Comparison of ENCODE assay signal across 1 cellular context in genomic region chr11:22792497-22792896, GRCh38.
TF ChIP-seq lines count a peak whose summit lies in the region.

No MANE protein-coding gene starts in this region.

TF ChIP-seq in HepG2, 621 proteins besides CTCF, POLR2A, EP300 and RAD21 (continued from another document):
- 0 out of 2 replicates have a peak, but pooled peaks have one; percentile 22 for TF ChIP-seq ZGPAT (CRISPR knock-in tag; IDR thresholded peaks at IDR 0.05)
- 0 out of 2 replicates have a peak, but pooled peaks have one; percentile 19 for TF ChIP-seq KDM1A (CRISPR knock-in tag; IDR thresholded peaks at IDR 0.05)
- TF ChIP-seq POGZ (CRISPR knock-in tag; IDR thresholded peaks at IDR 0.05): peak; percentile 21; the same call in 1 of the 2 replicates
- TF ChIP-seq GATAD2A (CRISPR knock-in tag; IDR thresholded peaks at IDR 0.05): peak; percentile 50; the same call in 1 of the 2 replicates
- TF ChIP-seq THAP9 (CRISPR knock-in tag; IDR thresholded peaks at IDR 0.05; ENCODE audit: borderline replicate concordance): no peak
- TF ChIP-seq TBX2 (CRISPR knock-in tag; IDR thresholded peaks at IDR 0.05; ENCODE audit: borderline replicate concordance): peak; percentile 34; the same call in 1 of the 2 replicates
- no peak for TF ChIP-seq ZC3H13 (CRISPR knock-in tag; IDR thresholded peaks at IDR 0.05)
- no peak for TF ChIP-seq ZNF432 (CRISPR knock-in tag; IDR thresholded peaks at IDR 0.05; ENCODE audit: borderline replicate concordance)
- no peak for TF ChIP-seq RFXANK (CRISPR knock-in tag; IDR thresholded peaks at IDR 0.05)
- no peak for TF ChIP-seq SKIL (CRISPR knock-in tag; IDR thresholded peaks at IDR 0.05; ENCODE audit: borderline replicate concordance)
- no peak for TF ChIP-seq STAT5B (CRISPR knock-in tag; IDR thresholded peaks at IDR 0.05)
- no peak for TF ChIP-seq ZNF788 (CRISPR knock-in tag; IDR thresholded peaks at IDR 0.05; ENCODE audit: borderline replicate concordance)
- TF ChIP-seq ZEB1 (IDR thresholded peaks at IDR 0.05; ENCODE audit: insufficient replicate concordance, low read depth): no peak
- TF ChIP-seq JUNB (CRISPR knock-in tag; IDR thresholded peaks at IDR 0.05; ENCODE audit: borderline replicate concordance): no peak
- no peak for TF ChIP-seq IRF1 (CRISPR knock-in tag; IDR thresholded peaks at IDR 0.05; ENCODE audit: low read depth)
- no peak for TF ChIP-seq TCF7 (IDR thresholded peaks at IDR 0.05; ENCODE audit: low read depth)
- TF ChIP-seq TARDBP (CRISPR knock-in tag; IDR thresholded peaks at IDR 0.05): no peak
- no peak for TF ChIP-seq GTF2F1 (IDR thresholded peaks at IDR 0.05; ENCODE audit: low read length)
- no peak for TF ChIP-seq ZNF263 (CRISPR knock-in tag; IDR thresholded peaks at IDR 0.05)
- no peak for TF ChIP-seq ZFP90 (CRISPR knock-in tag; IDR thresholded peaks at IDR 0.05; ENCODE audit: borderline replicate concordance)
- peak; percentile 38; the same call in 1 of the 2 replicates for TF ChIP-seq SAP130 (CRISPR knock-in tag; IDR thresholded peaks at IDR 0.05; ENCODE audit: low read depth)
- TF ChIP-seq ZNF614 (CRISPR knock-in tag; IDR thresholded peaks at IDR 0.05; ENCODE audit: borderline replicate concordance): peak; percentile 64; the same call in 1 of the 2 replicates
- TF ChIP-seq SSRP1 (CRISPR knock-in tag; IDR thresholded peaks at IDR 0.05): no peak
- peak; percentile 52; the same call in 1 of the 2 replicates for TF ChIP-seq USF2 (IDR thresholded peaks at IDR 0.05; ENCODE audit: low read depth, low read length)
- TF ChIP-seq USF2 (CRISPR knock-in tag; IDR thresholded peaks at IDR 0.05; ENCODE audit: borderline replicate concordance): peak; percentile 67; the same call in 1 of the 2 replicates
- TF ChIP-seq TBP (CRISPR knock-in tag; IDR thresholded peaks at IDR 0.05): no peak
- TF ChIP-seq ZNF510 (CRISPR knock-in tag; IDR thresholded peaks at IDR 0.05; ENCODE audit: low read depth): no peak
- no peak for TF ChIP-seq ZNF512 (CRISPR knock-in tag; IDR thresholded peaks at IDR 0.05)
- TF ChIP-seq ZNF337 (CRISPR knock-in tag; IDR thresholded peaks at IDR 0.05; ENCODE audit: borderline replicate concordance, low read depth): no peak
- TF ChIP-seq TRAFD1 (CRISPR knock-in tag; IDR thresholded peaks at IDR 0.05; ENCODE audit: borderline replicate concordance): no peak
- peak; percentile 76 for TF ChIP-seq RARA (CRISPR knock-in tag; IDR thresholded peaks at IDR 0.05)
- no peak for TF ChIP-seq CAMTA2 (CRISPR knock-in tag; IDR thresholded peaks at IDR 0.05; ENCODE audit: borderline replicate concordance)
- TF ChIP-seq ZNF704 (CRISPR knock-in tag; IDR thresholded peaks at IDR 0.05; ENCODE audit: borderline replicate concordance): no peak
- no peak for TF ChIP-seq PAWR (CRISPR knock-in tag; IDR thresholded peaks at IDR 0.05; ENCODE audit: borderline replicate concordance)
- TF ChIP-seq FOXP4 (CRISPR knock-in tag; IDR thresholded peaks at IDR 0.05): peak; percentile 63
- TF ChIP-seq ZNF335 (CRISPR knock-in tag; IDR thresholded peaks at IDR 0.05): 0 out of 2 replicates have a peak, but pooled peaks have one; percentile 49
- TF ChIP-seq KLF16 (CRISPR knock-in tag; IDR thresholded peaks at IDR 0.05): 0 out of 4 replicates have a peak, but pooled peaks of 1 of the 2 experiments have one; percentile 50
- no peak for TF ChIP-seq RORA (CRISPR knock-in tag; IDR thresholded peaks at IDR 0.05)
- TF ChIP-seq ZNF180 (CRISPR knock-in tag; IDR thresholded peaks at IDR 0.05; ENCODE audit: borderline replicate concordance, low read depth): no peak
- TF ChIP-seq ZSCAN25 (CRISPR knock-in tag; IDR thresholded peaks at IDR 0.05): no peak
- no peak for TF ChIP-seq ZNF18 (CRISPR knock-in tag; IDR thresholded peaks at IDR 0.05; ENCODE audit: insufficient replicate concordance)
- TF ChIP-seq ZNF484 (CRISPR knock-in tag; IDR thresholded peaks at IDR 0.05; ENCODE audit: borderline replicate concordance, low read depth): no peak
